8 cellular contexts compared by ENCODE assay signal in genomic region chr1:92749024-92749634, GRCh38. TPM values are rescaled to one million over a fixed set of nuclear protein-coding genes. Genes with fewer than 3 reads are reported as not detected.
DNase-seq lines count a peak whose midpoint lies in the region; ATAC-seq and TF ChIP-seq lines count a peak whose summit lies in the region.

No MANE protein-coding gene starts in this region.

- DNase-seq in stimulated activated naive CD4-positive, alpha-beta T cell (lab: John Stamatoyannopoulos, UW): peak in 4 of 6 experiments; percentile 8 to 51 (median 30)
- no peak for DNase-seq in stimulated activated naive CD4-positive, alpha-beta T cell treated with Interleukin-2 at 50 U/mL for 16 hours (lab: John Stamatoyannopoulos, UW)
- peak; percentile 33 for DNase-seq in NCI-H524 treated with DMSO at 0.1 percent for 48 hours (lab: John Stamatoyannopoulos, UW)
- DNase-seq in activated T-cell treated with anti-CD3 and anti-CD28 coated beads, Interleukin-2, amount 50 U/mL, for 4 hours: peak; percentile 7
- peak; percentile 47 for DNase-seq in glomerular visceral epithelial cell (ENCODE audit: extremely low spot score)
- DNase-seq in gastrocnemius medialis: no peak
- DNase-seq in middle frontal gyrus (ENCODE audit: extremely low spot score, low spot score): no peak

- ATAC-seq in HG03342 (IDR thresholded peaks at IDR 0.05; ENCODE audit: unreplicated experiment) (peak; percentile 68), gastrocnemius medialis (peak in 1 of 2 donors; percentile 83)
- peak; percentile 55 to 58 for ATAC-seq in activated T-cell treated with anti-CD3 and anti-CD28 coated beads, Interleukin-2, amount 50 U/mL, for 4 hours

- H3K36me3 Mint-ChIP-seq in activated T-cell treated with anti-CD3 and anti-CD28 coated beads, Interleukin-2, amount 50 U/mL, for 4 hours (ENCODE audit: insufficient read depth): no peaks in the 10 kb centered on the region

- no peaks in the 10 kb centered on the region for H3K36me3 ChIP-seq in gastrocnemius medialis

- peaks cover 3 to 11% of the 10 kb centered on the region in 2 donors for H3K4me1 ChIP-seq in gastrocnemius medialis

- H3K4me3 Mint-ChIP-seq in activated T-cell treated with anti-CD3 and anti-CD28 coated beads, Interleukin-2, amount 50 U/mL, for 4 hours: no peak overlapping the region

- no peak overlapping the region for H3K27ac ChIP-seq in gastrocnemius medialis

- TF ChIP-seq POLR2A in gastrocnemius medialis (IDR thresholded peaks at IDR 0.05): no peak

- intact Hi-C loops in gastrocnemius medialis (cut with DNase I; ENCODE audit: low total_unique reads): loop anchor here (1.0 to 5.0 kb wide), 2 partner anchors 33 to 69 kb away; no protein-coding TSS in a partner anchor

- H3K27me3 Mint-ChIP-seq in activated T-cell treated with anti-CD3 and anti-CD28 coated beads, Interleukin-2, amount 50 U/mL, for 4 hours (ENCODE audit: low read depth): no peaks in the 10 kb centered on the region

- no peaks in the 10 kb centered on the region for H3K9me3 Mint-ChIP-seq in activated T-cell treated with anti-CD3 and anti-CD28 coated beads, Interleukin-2, amount 50 U/mL, for 4 hours

- H3K4me1 Mint-ChIP-seq in activated T-cell treated with anti-CD3 and anti-CD28 coated beads, Interleukin-2, amount 50 U/mL, for 4 hours (ENCODE audit: low read depth): peaks cover 2% of the 10 kb centered on the region

- H3K4me3 ChIP-seq in gastrocnemius medialis: no peak overlapping the region

- no peaks in the 10 kb centered on the region for H3K27me3 ChIP-seq in gastrocnemius medialis

- in situ Hi-C loops in gastrocnemius medialis (cut with MboI; ENCODE audit: low sequenced_read_pairs in 4 of 4): no loop called here

- H3K9me3 ChIP-seq in gastrocnemius medialis: no peaks in the 10 kb centered on the region

- TF ChIP-seq CTCF in gastrocnemius medialis (IDR thresholded peaks at IDR 0.05 in 4 of 5, conservative IDR thresholded peaks at IDR 0.05 in 1 of 5): peak; percentile 12 to 60 (median 38)

RNA-seq across cellular contexts. Expression of gene EVI5, which starts 35.8 kb away (rescaled TPM):
- total RNA-seq in activated T-cell treated with anti-CD3 and anti-CD28 coated beads, Interleukin-2, amount 50 U/mL, for 4 hours: 10 to 100 TPM; 28.7 to 32.9 (median 29.8) TPM
- total RNA-seq in gastrocnemius medialis: 10 to 100 TPM in 1 of 4 donors, 1 to 10 TPM in 3; 4.6 to 12.5 (median 8.2) TPM

Comparison
In these comparisons a context has a peak if more than half of its experiments do, and no peak if none do; other contexts are left out.
1. DNase-seq: peak in stimulated activated naive CD4-positive, alpha-beta T cell (4 of 6), NCI-H524 treated with DMSO at 0.1 percent for 48 hours (single experiment), activated T-cell treated with anti-CD3 and anti-CD28 coated beads, Interleukin-2, amount 50 U/mL, for 4 hours (single experiment) and glomerular visceral epithelial cell (single experiment); none in stimulated activated naive CD4-positive, alpha-beta T cell treated with Interleukin-2 at 50 U/mL for 16 hours (single experiment), gastrocnemius medialis (0 of 2) and middle frontal gyrus (single experiment).